ENCODE assay signal across 8 cellular contexts in the genomic region with DNA sequence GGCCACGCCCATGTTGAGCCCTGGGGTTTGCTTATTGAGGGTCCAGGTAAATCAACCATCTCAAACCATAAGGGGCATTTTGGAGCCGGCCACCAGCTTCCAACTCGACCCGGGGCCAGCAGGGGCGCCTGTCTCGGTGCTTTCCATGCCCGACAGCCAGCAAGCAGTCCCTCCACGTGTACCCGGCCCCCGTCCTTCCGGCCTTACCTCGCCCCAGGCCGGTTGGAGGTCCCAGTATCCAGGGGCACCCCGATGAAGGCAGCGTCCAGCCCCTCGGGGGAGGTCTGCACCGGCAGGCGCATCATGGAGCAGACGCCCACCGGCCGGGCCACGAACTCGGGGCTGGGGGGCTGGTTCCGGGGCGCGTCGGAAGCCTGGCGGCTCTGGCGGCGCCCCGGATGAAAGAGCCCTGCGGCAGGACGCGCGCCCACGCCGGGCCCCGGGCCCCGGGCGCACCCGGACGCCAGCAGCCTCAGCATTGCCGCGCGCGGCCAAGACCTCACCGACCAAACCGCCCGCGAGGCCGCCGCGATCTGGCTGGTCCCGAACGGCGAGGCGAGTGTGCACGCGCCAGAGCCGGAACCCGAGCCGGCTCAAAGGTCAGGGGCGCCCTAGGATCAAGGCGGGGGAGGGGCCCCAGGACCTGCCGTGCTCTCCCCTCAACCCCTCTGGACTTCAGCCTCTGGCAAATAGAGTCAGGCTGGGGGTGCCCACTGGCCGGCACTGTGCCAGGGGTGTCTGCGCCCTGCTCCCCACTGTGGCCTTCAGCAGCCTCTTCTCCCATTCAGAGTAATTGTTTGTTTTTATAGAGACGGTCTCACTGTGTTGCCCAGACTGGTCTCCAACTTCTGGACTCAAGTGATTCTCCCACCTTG. TPM values are rescaled to one million over a fixed set of nuclear protein-coding genes. Genes with fewer than 3 reads are reported as not detected.
DNase-seq lines count a peak whose midpoint lies in the region; ATAC-seq and TF ChIP-seq lines count a peak whose summit lies in the region.

A gene with protein sequence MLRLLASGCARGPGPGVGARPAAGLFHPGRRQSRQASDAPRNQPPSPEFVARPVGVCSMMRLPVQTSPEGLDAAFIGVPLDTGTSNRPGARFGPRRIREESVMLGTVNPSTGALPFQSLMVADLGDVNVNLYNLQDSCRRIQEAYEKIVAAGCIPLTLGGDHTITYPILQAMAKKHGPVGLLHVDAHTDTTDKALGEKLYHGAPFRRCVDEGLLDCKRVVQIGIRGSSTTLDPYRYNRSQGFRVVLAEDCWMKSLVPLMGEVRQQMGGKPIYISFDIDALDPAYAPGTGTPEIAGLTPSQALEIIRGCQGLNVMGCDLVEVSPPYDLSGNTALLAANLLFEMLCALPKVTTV (minus strand): TSS at position 563 of the 875 bp plus-strand sequence. CDS start 84 bp downstream, at position 479.

- no TSS peak for BruUV-seq in Calu3 (replicated peaks; lab: Mats Ljungman, UMichigan)

- H3K9me3 ChIP-seq in NT2/D1 (ENCODE audit: insufficient read depth, low read length): no peaks in the 10 kb centered on the region

- no peaks in the 10 kb centered on the region for H3K4me1 ChIP-seq in NT2/D1 (ENCODE audit: insufficient read depth, insufficient read length)

- DNase-seq in Calu3 (peak; percentile 61), NT2/D1 (ENCODE audit: low read depth, low spot score) (peak; percentile 60), Right ventricle myocardium superior (peak; percentile 50), retina (peak; percentile 72), G401 (ENCODE audit: low spot score) (no peak), GDM1 (lab: John Stamatoyannopoulos, UW) (no peak)
- peak; percentile 59 for DNase-seq in activated T-helper 2 cell treated with anti-CD3 and anti-CD28 coated beads, Interferon-gamma antibody, Interleukin-2, Interleukin-4, amounts not matched to agents 10 μg/mL and 5 μg/mL and 100 μg/mL, durations not matched to agents 14 hours and 24 hours and 36 hours (ENCODE audit: low spot score)

- TF ChIP-seq CTCF in Calu3 (IDR thresholded peaks at IDR 0.05; ENCODE audit: unreplicated experiment): peak; percentile 17

- ATAC-seq in GM21576 (IDR thresholded peaks at IDR 0.05; ENCODE audit: unreplicated experiment): peak; percentile 44
- ATAC-seq in Right ventricle myocardium superior (ENCODE audit: poor library complexity): peak; percentile 63

- in situ Hi-C loops in G401 (cut with HindIII; ENCODE audit: low sequenced_read_pairs): loop anchor here (25.0 kb wide), 1 partner anchor 153 kb away; a partner anchor contains a TSS

- H3K27me3 ChIP-seq in NT2/D1 (ENCODE audit: insufficient read depth, insufficient read length): no peaks in the 10 kb centered on the region

- peak within 1 kb of the TSS; percentile 61 for H3K4me3 Mint-ChIP-seq in Calu3 (ENCODE audit: low read depth, unreplicated experiment)
- peak within 1 kb of the TSS; percentile 81 for H3K4me3 Mint-ChIP-seq in activated T-helper 2 cell treated with anti-CD3 and anti-CD28 coated beads, Interferon-gamma antibody, Interleukin-2, Interleukin-4, amounts not matched to agents 10 μg/mL and 5 μg/mL and 100 μg/mL, durations not matched to agents 14 hours and 24 hours and 36 hours (ENCODE audit: low read depth)

- H3K27ac Mint-ChIP-seq in Calu3 (ENCODE audit: unreplicated experiment): peak within 1 kb of the TSS; percentile 20
- H3K27ac Mint-ChIP-seq in activated T-helper 2 cell treated with anti-CD3 and anti-CD28 coated beads, Interferon-gamma antibody, Interleukin-2, Interleukin-4, amounts not matched to agents 10 μg/mL and 5 μg/mL and 100 μg/mL, durations not matched to agents 14 hours and 24 hours and 36 hours: peak within 1 kb of the TSS; percentile 87

- no peaks in the 10 kb centered on the region for H3K27me3 Mint-ChIP-seq in Calu3 (ENCODE audit: unreplicated experiment)
- H3K27me3 Mint-ChIP-seq in activated T-helper 2 cell treated with anti-CD3 and anti-CD28 coated beads, Interferon-gamma antibody, Interleukin-2, Interleukin-4, amounts not matched to agents 10 μg/mL and 5 μg/mL and 100 μg/mL, durations not matched to agents 14 hours and 24 hours and 36 hours (ENCODE audit: low read depth): no peaks in the 10 kb centered on the region

- H3K4me1 Mint-ChIP-seq in Calu3 (ENCODE audit: low read depth, unreplicated experiment): no peaks in the 10 kb centered on the region
- peaks cover 15% of the 10 kb centered on the region for H3K4me1 Mint-ChIP-seq in activated T-helper 2 cell treated with anti-CD3 and anti-CD28 coated beads, Interferon-gamma antibody, Interleukin-2, Interleukin-4, amounts not matched to agents 10 μg/mL and 5 μg/mL and 100 μg/mL, durations not matched to agents 14 hours and 24 hours and 36 hours (ENCODE audit: low read depth)

- peaks cover 3% of the 10 kb centered on the region for H3K36me3 ChIP-seq in NT2/D1 (ENCODE audit: insufficient read depth, insufficient read length, low read length)

- CTCF ChIA-PET in Calu3 (lab: Charles Lee): no interaction called here

- H3K4me3 ChIP-seq in NT2/D1 (ENCODE audit: insufficient read length, low read depth): peak within 1 kb of the TSS; percentile 59

- peak within 1 kb of the TSS; percentile 76 for H3K9ac ChIP-seq in NT2/D1 (ENCODE audit: insufficient read length, low read depth)

- H3K36me3 Mint-ChIP-seq in Calu3 (ENCODE audit: insufficient read depth, unreplicated experiment): peaks cover 7% of the 10 kb centered on the region
- peaks cover 40% of the 10 kb centered on the region for H3K36me3 Mint-ChIP-seq in activated T-helper 2 cell treated with anti-CD3 and anti-CD28 coated beads, Interferon-gamma antibody, Interleukin-2, Interleukin-4, amounts not matched to agents 10 μg/mL and 5 μg/mL and 100 μg/mL, durations not matched to agents 14 hours and 24 hours and 36 hours (ENCODE audit: low read depth)

- no peaks in the 10 kb centered on the region for H3K9me3 Mint-ChIP-seq in Calu3 (ENCODE audit: low read depth, unreplicated experiment)
- no peaks in the 10 kb centered on the region for H3K9me3 Mint-ChIP-seq in activated T-helper 2 cell treated with anti-CD3 and anti-CD28 coated beads, Interferon-gamma antibody, Interleukin-2, Interleukin-4, amounts not matched to agents 10 μg/mL and 5 μg/mL and 100 μg/mL, durations not matched to agents 14 hours and 24 hours and 36 hours

- intact Hi-C loops in Calu3 (cut with micrococcal nuclease; ENCODE audit: unreplicated experiment) (no loop called here), Right ventricle myocardium superior (cut with DNase I) (no loop called here)
- intact Hi-C loops in activated T-helper 2 cell treated with anti-CD3 and anti-CD28 coated beads, Interferon-gamma antibody, Interleukin-2, Interleukin-4, amounts not matched to agents 10 μg/mL and 5 μg/mL and 100 μg/mL, durations not matched to agents 14 hours and 24 hours and 36 hours (cut with micrococcal nuclease): loop anchor here (1.0 kb wide), 1 partner anchor 58 kb away; a partner anchor contains a TSS

RNA-seq across cellular contexts. Expression of the gene that starts here (rescaled TPM):
- total RNA-seq in Calu3 (2022): 2.5 and 5.2 TPM in 2 replicates
- 30.1 and 32.5 TPM in 2 replicates for total RNA-seq in activated T-helper 2 cell treated with anti-CD3 and anti-CD28 coated beads, Interferon-gamma antibody, Interleukin-2, Interleukin-4, amounts not matched to agents 10 μg/mL and 5 μg/mL and 100 μg/mL, durations not matched to agents 14 hours and 24 hours and 36 hours
- total RNA-seq in Right ventricle myocardium superior: 0.11 TPM
- 2.0 and 2.6 TPM in 2 replicates for total RNA-seq in G401 (2014; rRNA removed; shearing (Covaris generic))

Comparison
In these comparisons a context has a peak if more than half of its experiments do, and no peak if none do; other contexts are left out.
1. Peak in DNase-seq and ATAC-seq in Right ventricle myocardium superior; RNA of the gene not detected or under 1 TPM.
2. DNase-seq: peak in Calu3 (single experiment), NT2/D1 (single experiment), activated T-helper 2 cell treated with anti-CD3 and anti-CD28 coated beads, Interferon-gamma antibody, Interleukin-2, Interleukin-4, amounts not matched to agents 10 μg/mL and 5 μg/mL and 100 μg/mL, durations not matched to agents 14 hours and 24 hours and 36 hours (single experiment) and retina (single experiment); none in G401 (single experiment) and GDM1 (single experiment).